ENCODE assay signal across 10 cellular contexts in genomic region chr13:44271031-44271433, GRCh38.
DNase-seq lines count a peak whose midpoint lies in the region; ATAC-seq and TF ChIP-seq lines count a peak whose summit lies in the region.
"Had no signal": no experiment of that assay in that cellular context is flagged by ENCODE, and none has a peak within 500 bp of the region (broad histone marks: within the 10 kb centered on the region; RNA-seq: fewer than 3 reads in every experiment).

No MANE protein-coding gene starts in this region.

- ATAC-seq in sciatic nerve (peak; percentile 55), GM21786 (IDR thresholded peaks at IDR 0.05; ENCODE audit: unreplicated experiment) (no peak)

- no peaks in the 10 kb centered on the region for H3K36me3 Mint-ChIP-seq in activated T-helper 1 cell treated with anti-CD3 and anti-CD28 coated beads, Interleukin-12 subunit alpha, Interleukin-12 subunit beta, Interleukin-2, Interleukin-4 antibody, amounts not matched to agents 30 ng/mL and 10 ng/mL and 1 ng/mL, durations not matched to agents 14 hours and 24 hours and 36 hours (ENCODE audit: low read depth)

- no peak overlapping the region for H3K4me3 ChIP-seq in fibroblast of the aortic adventitia (ENCODE audit: low read depth, low read length)

- TF ChIP-seq CTCF in fibroblast of the aortic adventitia (IDR thresholded peaks at IDR 0.05; ENCODE audit: insufficient read depth, low read length) = no peak

- peaks cover 9% of the 10 kb centered on the region for H3K27me3 Mint-ChIP-seq in activated T-helper 1 cell treated with anti-CD3 and anti-CD28 coated beads, Interleukin-12 subunit alpha, Interleukin-12 subunit beta, Interleukin-2, Interleukin-4 antibody, amounts not matched to agents 30 ng/mL and 10 ng/mL and 1 ng/mL, durations not matched to agents 14 hours and 24 hours and 36 hours (ENCODE audit: insufficient read depth)

- peak overlapping the region; percentile 35 for H3K27ac Mint-ChIP-seq in activated T-helper 1 cell treated with anti-CD3 and anti-CD28 coated beads, Interleukin-12 subunit alpha, Interleukin-12 subunit beta, Interleukin-2, Interleukin-4 antibody, amounts not matched to agents 30 ng/mL and 10 ng/mL and 1 ng/mL, durations not matched to agents 14 hours and 24 hours and 36 hours

- peaks cover 12% of the 10 kb centered on the region for H3K9me3 Mint-ChIP-seq in activated T-helper 1 cell treated with anti-CD3 and anti-CD28 coated beads, Interleukin-12 subunit alpha, Interleukin-12 subunit beta, Interleukin-2, Interleukin-4 antibody, amounts not matched to agents 30 ng/mL and 10 ng/mL and 1 ng/mL, durations not matched to agents 14 hours and 24 hours and 36 hours

- peaks cover 48% of the 10 kb centered on the region for H3K4me1 Mint-ChIP-seq in activated T-helper 1 cell treated with anti-CD3 and anti-CD28 coated beads, Interleukin-12 subunit alpha, Interleukin-12 subunit beta, Interleukin-2, Interleukin-4 antibody, amounts not matched to agents 30 ng/mL and 10 ng/mL and 1 ng/mL, durations not matched to agents 14 hours and 24 hours and 36 hours (ENCODE audit: low read depth)

- no peak overlapping the region for H3K4me3 Mint-ChIP-seq in activated T-helper 1 cell treated with anti-CD3 and anti-CD28 coated beads, Interleukin-12 subunit alpha, Interleukin-12 subunit beta, Interleukin-2, Interleukin-4 antibody, amounts not matched to agents 30 ng/mL and 10 ng/mL and 1 ng/mL, durations not matched to agents 14 hours and 24 hours and 36 hours

- intact Hi-C loops in activated T-helper 1 cell treated with anti-CD3 and anti-CD28 coated beads, Interleukin-12 subunit alpha, Interleukin-12 subunit beta, Interleukin-2, Interleukin-4 antibody, amounts not matched to agents 30 ng/mL and 10 ng/mL and 1 ng/mL, durations not matched to agents 14 hours and 24 hours and 36 hours (cut with micrococcal nuclease) = no loop called here
- intact Hi-C loops in sciatic nerve (cut with DNase I) = no loop called here

- DNase-seq in EL (peak; percentile 35), fibroblast of the aortic adventitia (ENCODE audit: low read depth) (peak; percentile 50), sciatic nerve (ENCODE audit: low spot score) (no peak), NCI-H2227 treated with DMSO at 0.1 percent for 48 hours (lab: John Stamatoyannopoulos, UW) (no peak), DMS79 (lab: John Stamatoyannopoulos, UW) (no peak)
- no peak for DNase-seq in activated T-helper 1 cell treated with anti-CD3 and anti-CD28 coated beads, Interleukin-12 subunit alpha, Interleukin-12 subunit beta, Interleukin-2, Interleukin-4 antibody, amounts not matched to agents 30 ng/mL and 10 ng/mL and 1 ng/mL, durations not matched to agents 14 hours and 24 hours and 36 hours (ENCODE audit: low spot score)
- no peak for DNase-seq in stimulated activated naive CD4-positive, alpha-beta T cell treated with Interleukin-2 at 50 U/mL for 16 hours (lab: John Stamatoyannopoulos, UW)
- DNase-seq: activated CD8-positive, alpha-beta memory T cell treated with anti-CD3 and anti-CD28 coated beads, Interleukin-2, amount 50 U/mL, for 4 hours; NCI-H524 had no signal

Comparison
In these comparisons a context has a peak if more than half of its experiments do, and no peak if none do; other contexts are left out.
1. DNase-seq: peak in EL (single experiment) and fibroblast of the aortic adventitia (single experiment); none in activated T-helper 1 cell treated with anti-CD3 and anti-CD28 coated beads, Interleukin-12 subunit alpha, Interleukin-12 subunit beta, Interleukin-2, Interleukin-4 antibody, amounts not matched to agents 30 ng/mL and 10 ng/mL and 1 ng/mL, durations not matched to agents 14 hours and 24 hours and 36 hours (single experiment), sciatic nerve (single experiment), NCI-H2227 treated with DMSO at 0.1 percent for 48 hours (single experiment), DMS79 (single experiment) and stimulated activated naive CD4-positive, alpha-beta T cell treated with Interleukin-2 at 50 U/mL for 16 hours (single experiment).